Comparison of ENCODE assay signal across 1 cellular context in the genomic region with DNA sequence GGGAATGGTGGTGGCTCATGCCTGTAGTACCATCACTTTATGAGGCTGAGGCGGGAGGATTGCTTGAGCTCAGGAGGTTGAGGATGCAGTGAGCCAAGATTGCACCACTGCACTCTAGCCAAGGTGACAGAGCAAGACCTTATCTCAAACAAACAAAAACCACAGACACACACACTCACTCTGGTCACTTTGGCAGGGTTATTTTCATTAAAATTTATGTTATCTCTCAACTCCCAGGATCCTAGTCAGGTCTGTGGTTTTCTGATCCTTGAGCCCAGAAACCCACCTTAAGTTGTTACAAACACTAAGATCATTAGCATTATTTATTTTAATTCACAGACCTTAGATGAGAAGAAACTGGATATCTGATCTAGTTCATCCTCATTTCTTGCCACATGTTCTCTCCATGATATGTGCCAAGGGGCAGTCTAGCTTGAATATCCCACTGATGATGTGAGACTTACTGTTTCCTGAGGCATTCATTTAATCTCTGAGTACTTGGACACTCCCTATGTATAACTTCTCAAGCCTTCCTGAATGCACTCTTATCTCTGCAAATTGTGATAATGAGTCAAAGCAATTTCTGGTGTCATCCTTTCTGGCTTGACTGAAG.
TF ChIP-seq lines count a peak whose summit lies in the region.

No MANE protein-coding gene starts in this region.

TF ChIP-seq in HepG2, 621 proteins besides CTCF, POLR2A, EP300 and RAD21:
- TF ChIP-seq GATAD1 (CRISPR knock-in tag; IDR thresholded peaks at IDR 0.05) (no peak), NFIC (IDR thresholded peaks at IDR 0.05; ENCODE audit: low read length) (no peak), ATM (IDR thresholded peaks at IDR 0.05; ENCODE audit: borderline replicate concordance) (no peak), ZNF44 (CRISPR knock-in tag; IDR thresholded peaks at IDR 0.05) (no peak), POLR2G (IDR thresholded peaks at IDR 0.05; ENCODE audit: low read depth, low read length) (no peak), ZNF333 (CRISPR knock-in tag; IDR thresholded peaks at IDR 0.05; ENCODE audit: borderline replicate concordance) (no peak), YEATS2 (CRISPR knock-in tag; IDR thresholded peaks at IDR 0.05; ENCODE audit: borderline replicate concordance) (no peak), SMARCC2 (IDR thresholded peaks at IDR 0.05) (no peak), NBN (conservative IDR thresholded peaks at IDR 0.05) (no peak), ZMAT3 (CRISPR knock-in tag; conservative IDR thresholded peaks at IDR 0.05) (no peak), TAF1 (CRISPR knock-in tag; IDR thresholded peaks at IDR 0.05) (no peak), CEBPG (CRISPR knock-in tag; IDR thresholded peaks at IDR 0.05) (0 out of 2 replicates have a peak, but pooled peaks have one; percentile 18), CEBPB (IDR thresholded peaks at IDR 0.05; ENCODE audit: borderline replicate concordance, low read depth, low read length) (peak; percentile 27; the same call in 1 of the 2 replicates), CBX2 (IDR thresholded peaks at IDR 0.05; ENCODE audit: low read depth, low read length) (no peak), CBX2 (CRISPR knock-in tag; IDR thresholded peaks at IDR 0.05; ENCODE audit: low read depth) (no peak), SRY (CRISPR knock-in tag; IDR thresholded peaks at IDR 0.05) (no peak)
- TF ChIP-seq, protein P1, sequence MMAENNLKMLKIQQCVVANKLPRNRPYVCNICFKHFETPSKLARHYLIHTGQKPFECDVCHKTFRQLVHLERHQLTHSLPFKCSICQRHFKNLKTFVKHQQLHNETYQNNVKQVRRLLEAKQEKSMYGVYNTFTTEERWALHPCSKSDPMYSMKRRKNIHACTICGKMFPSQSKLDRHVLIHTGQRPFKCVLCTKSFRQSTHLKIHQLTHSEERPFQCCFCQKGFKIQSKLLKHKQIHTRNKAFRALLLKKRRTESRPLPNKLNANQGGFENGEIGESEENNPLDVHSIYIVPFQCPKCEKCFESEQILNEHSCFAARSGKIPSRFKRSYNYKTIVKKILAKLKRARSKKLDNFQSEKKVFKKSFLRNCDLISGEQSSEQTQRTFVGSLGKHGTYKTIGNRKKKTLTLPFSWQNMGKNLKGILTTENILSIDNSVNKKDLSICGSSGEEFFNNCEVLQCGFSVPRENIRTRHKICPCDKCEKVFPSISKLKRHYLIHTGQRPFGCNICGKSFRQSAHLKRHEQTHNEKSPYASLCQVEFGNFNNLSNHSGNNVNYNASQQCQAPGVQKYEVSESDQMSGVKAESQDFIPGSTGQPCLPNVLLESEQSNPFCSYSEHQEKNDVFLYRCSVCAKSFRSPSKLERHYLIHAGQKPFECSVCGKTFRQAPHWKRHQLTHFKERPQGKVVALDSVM (CRISPR knock-in tag; IDR thresholded peaks at IDR 0.05): peak; percentile 91
- TF ChIP-seq, protein P2, sequence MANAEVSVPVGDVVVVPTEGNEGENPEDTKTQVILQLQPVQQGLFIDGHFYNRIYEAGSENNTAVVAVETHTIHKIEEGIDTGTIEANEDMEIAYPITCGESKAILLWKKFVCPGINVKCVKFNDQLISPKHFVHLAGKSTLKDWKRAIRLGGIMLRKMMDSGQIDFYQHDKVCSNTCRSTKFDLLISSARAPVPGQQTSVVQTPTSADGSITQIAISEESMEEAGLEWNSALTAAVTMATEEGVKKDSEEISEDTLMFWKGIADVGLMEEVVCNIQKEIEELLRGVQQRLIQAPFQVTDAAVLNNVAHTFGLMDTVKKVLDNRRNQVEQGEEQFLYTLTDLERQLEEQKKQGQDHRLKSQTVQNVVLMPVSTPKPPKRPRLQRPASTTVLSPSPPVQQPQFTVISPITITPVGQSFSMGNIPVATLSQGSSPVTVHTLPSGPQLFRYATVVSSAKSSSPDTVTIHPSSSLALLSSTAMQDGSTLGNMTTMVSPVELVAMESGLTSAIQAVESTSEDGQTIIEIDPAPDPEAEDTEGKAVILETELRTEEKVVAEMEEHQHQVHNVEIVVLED (CRISPR knock-in tag; IDR thresholded peaks at IDR 0.05; ENCODE audit: borderline replicate concordance): no peak
- TF ChIP-seq, protein P3, sequence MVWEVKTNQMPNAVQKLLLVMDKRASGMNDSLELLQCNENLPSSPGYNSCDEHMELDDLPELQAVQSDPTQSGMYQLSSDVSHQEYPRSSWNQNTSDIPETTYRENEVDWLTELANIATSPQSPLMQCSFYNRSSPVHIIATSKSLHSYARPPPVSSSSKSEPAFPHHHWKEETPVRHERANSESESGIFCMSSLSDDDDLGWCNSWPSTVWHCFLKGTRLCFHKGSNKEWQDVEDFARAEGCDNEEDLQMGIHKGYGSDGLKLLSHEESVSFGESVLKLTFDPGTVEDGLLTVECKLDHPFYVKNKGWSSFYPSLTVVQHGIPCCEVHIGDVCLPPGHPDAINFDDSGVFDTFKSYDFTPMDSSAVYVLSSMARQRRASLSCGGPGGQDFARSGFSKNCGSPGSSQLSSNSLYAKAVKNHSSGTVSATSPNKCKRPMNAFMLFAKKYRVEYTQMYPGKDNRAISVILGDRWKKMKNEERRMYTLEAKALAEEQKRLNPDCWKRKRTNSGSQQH (CRISPR knock-in tag; IDR thresholded peaks at IDR 0.05; ENCODE audit: low read depth): no peak
